25 cellular contexts compared by ENCODE assay signal in genomic region chr20:20531283-20531682, GRCh38.
"Had no signal": no experiment of that assay in that cellular context is flagged by ENCODE, and none has a peak within 500 bp of the region (broad histone marks: within the 10 kb centered on the region; RNA-seq: fewer than 3 reads in every experiment).

No MANE protein-coding gene starts in this region.

- ATAC-seq: effector memory CD8-positive, alpha-beta T cell; esophagus mucosa; foreskin keratinocyte; gastrocnemius medialis; gastroesophageal sphincter had no signal

- H3K4me3 ChIP-seq: colonic mucosa, coronary artery, dorsolateral prefrontal cortex, esophagus muscularis mucosa, esophagus squamous epithelium, gastrocnemius medialis, gastroesophageal sphincter, heart left ventricle, heart right ventricle had no signal

- H3K27ac Mint-ChIP-seq: dendritic cell treated with granulocyte-macrophage colony-stimulating factor and Interleukin-4, amounts not matched to agents 40 ng/mL and 50 ng/mL, for 4 days; effector memory CD8-positive, alpha-beta T cell; endodermal cell had no signal

- H3K9me3 Mint-ChIP-seq: dendritic cell treated with granulocyte-macrophage colony-stimulating factor and Interleukin-4, amounts not matched to agents 40 ng/mL and 50 ng/mL, for 4 days; effector memory CD8-positive, alpha-beta T cell; endodermal cell had no signal

- H3K27ac ChIP-seq: colonic mucosa, coronary artery, epithelial cell of prostate, esophagus muscularis mucosa, esophagus squamous epithelium, foreskin keratinocyte, gastrocnemius medialis, gastroesophageal sphincter, heart left ventricle, heart right ventricle had no signal

- H3K4me3 Mint-ChIP-seq: dendritic cell treated with granulocyte-macrophage colony-stimulating factor and Interleukin-4, amounts not matched to agents 40 ng/mL and 50 ng/mL, for 4 days; effector memory CD8-positive, alpha-beta T cell; endodermal cell had no signal

- H3K27me3 Mint-ChIP-seq: dendritic cell treated with granulocyte-macrophage colony-stimulating factor and Interleukin-4, amounts not matched to agents 40 ng/mL and 50 ng/mL, for 4 days; effector memory CD8-positive, alpha-beta T cell had no signal

- DNase-seq: colonic mucosa; cortex of kidney; dermis blood vessel endothelial cell; dorsolateral prefrontal cortex; effector CD4-positive, alpha-beta T cell; effector CD8-positive, alpha-beta T cell; effector memory CD4-positive, alpha-beta T cell; effector memory CD8-positive, alpha-beta T cell; endodermal cell; erythroblast; esophagus squamous epithelium; foreskin fibroblast; foreskin keratinocyte; foreskin melanocyte; gastrocnemius medialis; glutamatergic neuron; head of caudate nucleus; heart left ventricle; heart right ventricle had no signal

- H3K4me1 ChIP-seq: esophagus muscularis mucosa, esophagus squamous epithelium, foreskin keratinocyte, gastroesophageal sphincter had no signal

- H3K9me3 ChIP-seq: colonic mucosa, esophagus muscularis mucosa, esophagus squamous epithelium, gastrocnemius medialis, gastroesophageal sphincter, heart left ventricle, heart right ventricle had no signal

- H3K27me3 ChIP-seq: colonic mucosa, dorsolateral prefrontal cortex, esophagus muscularis mucosa, esophagus squamous epithelium, foreskin keratinocyte, gastrocnemius medialis, gastroesophageal sphincter, heart left ventricle, heart right ventricle had no signal

- H3K4me1 Mint-ChIP-seq: endodermal cell had no signal
